15 cellular contexts compared by ENCODE assay signal in the genomic region with DNA sequence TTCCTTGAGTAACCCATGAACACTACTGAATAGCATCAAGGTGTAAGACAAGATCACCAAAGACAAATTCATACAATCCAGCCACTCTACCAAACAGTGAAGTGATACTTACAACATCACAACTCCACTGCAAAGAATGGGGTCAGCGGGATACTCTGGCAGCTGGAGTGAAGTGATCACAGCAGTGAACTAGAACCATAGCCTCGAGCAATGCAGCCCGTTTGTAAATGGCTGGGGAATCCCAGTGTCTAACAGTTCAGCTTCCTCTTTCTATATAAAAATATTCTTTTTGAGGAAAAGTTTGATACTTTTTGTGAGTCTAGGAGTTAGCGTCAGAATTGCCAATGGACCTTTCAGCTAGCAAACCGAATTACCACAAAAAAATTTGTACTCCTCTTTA.
DNase-seq lines count a peak whose midpoint lies in the region; ATAC-seq and TF ChIP-seq lines count a peak whose summit lies in the region.
"Had no signal": no experiment of that assay in that cellular context is flagged by ENCODE, and none has a peak within 500 bp of the region (broad histone marks: within the 10 kb centered on the region; RNA-seq: fewer than 3 reads in every experiment).

No MANE protein-coding gene starts in this region.

- H3K4me3 ChIP-seq in heart right ventricle = no peak overlapping the region
- H3K4me3 ChIP-seq: MG63 had no signal

- no peak for TF ChIP-seq CTCF in WTC11 (IDR thresholded peaks at IDR 0.05)
- no peak for TF ChIP-seq CTCF in heart right ventricle (IDR thresholded peaks at IDR 0.05)

- H3K27me3 ChIP-seq in heart right ventricle = no peaks in the 10 kb centered on the region
- H3K27me3 ChIP-seq: MG63 had no signal

- CTCF ChIA-PET in WTC11 (lab: Charles Lee) = no interaction called here

- DNase-seq in NCI-H69 (lab: John Stamatoyannopoulos, UW) (peak; percentile 28), WTC11 (ENCODE audit: low spot score) (no peak), medulla oblongata (ENCODE audit: extremely low spot score) (peak; percentile 37), substantia nigra (lab: John Stamatoyannopoulos, UW) (no peak), NCI-H345 treated with DMSO at 0.1 percent for 48 hours (lab: John Stamatoyannopoulos, UW; ENCODE audit: unreplicated experiment) (no peak), heart right ventricle (no peak)
- DNase-seq: CD4-positive, alpha-beta memory T cell; DMS79; H9; MG63; NCI-H1930; NCI-H510A treated with DMSO at 0.1 percent for 48 hours; RPMI8226; SIG-M5 had no signal

- H3K4me3 Mint-ChIP-seq in WTC11 = no peak overlapping the region
- H3K4me3 Mint-ChIP-seq: CD4-positive, alpha-beta memory T cell; H9 had no signal

- peaks cover 41% of the 10 kb centered on the region for H3K9me3 Mint-ChIP-seq in WTC11

- H3K36me3 ChIP-seq in heart right ventricle = no peaks in the 10 kb centered on the region
- H3K36me3 ChIP-seq: MG63 had no signal

- POLR2A ChIA-PET in WTC11 (lab: Charles Lee) = no interaction called here

- 89 to 94% methylated on average over 5 of the region's 5 CpGs for WGBS in heart right ventricle, 2 donors

- no peaks in the 10 kb centered on the region for H3K9me3 ChIP-seq in heart right ventricle
- H3K9me3 ChIP-seq: MG63 had no signal

- ATAC-seq in WTC11 (peak; percentile 35), heart right ventricle (no peak), HG03039 (IDR thresholded peaks at IDR 0.05; ENCODE audit: unreplicated experiment) (no peak)

- H3K27ac Mint-ChIP-seq in WTC11 = no peak overlapping the region
- H3K27ac Mint-ChIP-seq: CD4-positive, alpha-beta memory T cell; H9 had no signal

- peaks cover 63% of the 10 kb centered on the region for H3K4me1 Mint-ChIP-seq in WTC11
- H3K4me1 Mint-ChIP-seq: CD4-positive, alpha-beta memory T cell had no signal

- H3K27me3 Mint-ChIP-seq in WTC11 (ENCODE audit: low read depth) = peaks cover 5% of the 10 kb centered on the region
- H3K27me3 Mint-ChIP-seq: CD4-positive, alpha-beta memory T cell had no signal

- intact Hi-C loops in heart right ventricle (cut with DNase I) = no loop called here

- H3K4me1 ChIP-seq in heart right ventricle = peaks cover 0 to 20% (median 10%) of the 10 kb centered on the region in 9 donors

- H3K36me3 Mint-ChIP-seq in WTC11 = peaks cover 36% of the 10 kb centered on the region
- H3K36me3 Mint-ChIP-seq: CD4-positive, alpha-beta memory T cell had no signal

- H3K27ac ChIP-seq in substantia nigra (ENCODE audit: low read depth, low read length, poor library complexity, severe bottlenecking) (peak overlapping the region; percentile 46), heart right ventricle (no peak overlapping the region)

TF ChIP-seq in WTC11, 78 proteins besides CTCF, POLR2A, EP300 and RAD21:
- TF ChIP-seq, protein P1, sequence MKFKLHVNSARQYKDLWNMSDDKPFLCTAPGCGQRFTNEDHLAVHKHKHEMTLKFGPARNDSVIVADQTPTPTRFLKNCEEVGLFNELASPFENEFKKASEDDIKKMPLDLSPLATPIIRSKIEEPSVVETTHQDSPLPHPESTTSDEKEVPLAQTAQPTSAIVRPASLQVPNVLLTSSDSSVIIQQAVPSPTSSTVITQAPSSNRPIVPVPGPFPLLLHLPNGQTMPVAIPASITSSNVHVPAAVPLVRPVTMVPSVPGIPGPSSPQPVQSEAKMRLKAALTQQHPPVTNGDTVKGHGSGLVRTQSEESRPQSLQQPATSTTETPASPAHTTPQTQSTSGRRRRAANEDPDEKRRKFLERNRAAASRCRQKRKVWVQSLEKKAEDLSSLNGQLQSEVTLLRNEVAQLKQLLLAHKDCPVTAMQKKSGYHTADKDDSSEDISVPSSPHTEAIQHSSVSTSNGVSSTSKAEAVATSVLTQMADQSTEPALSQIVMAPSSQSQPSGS (CRISPR knock-in tag; IDR thresholded peaks at IDR 0.05; ENCODE audit: borderline replicate concordance, low read depth) = no peak
- TF ChIP-seq AFF4 (CRISPR knock-in tag; IDR thresholded peaks at IDR 0.05; ENCODE audit: borderline replicate concordance) (no peak), ZNF416 (CRISPR knock-in tag; IDR thresholded peaks at IDR 0.05) (no peak), OVOL2 (CRISPR knock-in tag; IDR thresholded peaks at IDR 0.05; ENCODE audit: borderline replicate concordance) (no peak), ESRRA (CRISPR knock-in tag; IDR thresholded peaks at IDR 0.05; ENCODE audit: borderline replicate concordance) (no peak)

Comparison
In these comparisons a context has a peak if more than half of its experiments do, and no peak if none do; other contexts are left out.
1. DNase-seq: peak in NCI-H69 (single experiment) and medulla oblongata (single experiment); none in WTC11 (single experiment), substantia nigra (0 of 49), NCI-H345 treated with DMSO at 0.1 percent for 48 hours (single experiment) and heart right ventricle (0 of 2).